In genomic region chr1:233704882-233705723, GRCh38 we compare ENCODE assay signal across 1 cellular context.
TF ChIP-seq lines count a peak whose summit lies in the region.

No MANE protein-coding gene starts in this region.

TF ChIP-seq in HEK293, 187 proteins besides CTCF, POLR2A, EP300 and RAD21 (continued from another document):
- TF ChIP-seq ZNF513 (tag by site-specific recombination; IDR thresholded peaks at IDR 0.05) (0 out of 2 replicates have a peak, but pooled peaks have one; percentile 3), ZNF223 (tag by site-specific recombination; IDR thresholded peaks at IDR 0.05) (no peak), ZXDB (tag by site-specific recombination; IDR thresholded peaks at IDR 0.05) (no peak), ZNF423 (tag by site-specific recombination; IDR thresholded peaks at IDR 0.05) (no peak)
